ENCODE assay signal across 29 cellular contexts in the genomic region with DNA sequence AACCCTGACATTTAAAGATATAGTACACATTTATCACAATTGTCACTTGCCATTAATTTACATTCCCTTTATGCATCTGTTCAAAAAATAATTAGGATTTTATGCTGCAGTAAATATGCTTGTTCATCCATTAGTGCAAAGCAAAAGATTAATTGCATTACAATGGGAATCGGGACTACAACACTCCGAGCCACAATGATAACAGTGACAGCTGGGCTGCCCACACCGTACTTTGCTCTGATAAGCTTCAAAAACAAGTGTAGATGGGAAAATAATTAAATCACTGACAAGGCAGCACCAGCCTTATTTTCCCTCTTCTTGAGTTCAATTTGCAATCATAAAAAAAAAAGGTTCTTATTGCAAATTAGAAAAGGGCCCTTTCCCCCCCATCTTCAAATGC.
"Had no signal": no experiment of that assay in that cellular context is flagged by ENCODE, and none has a peak within 500 bp of the region (broad histone marks: within the 10 kb centered on the region; RNA-seq: fewer than 3 reads in every experiment).

No MANE protein-coding gene starts in this region.

- H3K27ac Mint-ChIP-seq: activated B cell treated with CpG ODN at 0.5 μM for 24 hours; activated CD8-positive, alpha-beta T cell treated with anti-CD3 and anti-CD28 coated beads for 36 hours; activated naive CD8-positive, alpha-beta T cell; activated T-helper 17 cell treated with anti-CD3 and anti-CD28 coated beads, Interleukin-2, amount 50 U/mL, for 72 hours; T-helper 17 cell; T-helper 2 cell treated with Interferon-gamma antibody and Interleukin-4, amounts not matched to agents 5 μg/mL and 100 μg/mL, for 36 hours had no signal

- H3K4me3 Mint-ChIP-seq: activated B cell treated with CpG ODN at 0.5 μM for 24 hours; activated CD8-positive, alpha-beta T cell treated with anti-CD3 and anti-CD28 coated beads for 36 hours; activated naive CD8-positive, alpha-beta T cell; activated T-cell treated with anti-CD3 and anti-CD28 coated beads, Interleukin-2, amount 50 U/mL, for 4 hours; activated T-helper 17 cell treated with anti-CD3 and anti-CD28 coated beads, Interleukin-2, amount 50 U/mL, for 72 hours; T-helper 17 cell; T-helper 2 cell treated with Interferon-gamma antibody and Interleukin-4, amounts not matched to agents 5 μg/mL and 100 μg/mL, for 36 hours had no signal

- FAIRE-seq: endometrium, endothelial cell of umbilical vein, frontal cortex had no signal

- H3K27me3 Mint-ChIP-seq: activated B cell treated with CpG ODN at 0.5 μM for 24 hours; activated CD8-positive, alpha-beta T cell treated with anti-CD3 and anti-CD28 coated beads for 36 hours; activated naive CD8-positive, alpha-beta T cell; activated T-helper 17 cell treated with anti-CD3 and anti-CD28 coated beads, Interleukin-2, amount 50 U/mL, for 72 hours; T-helper 17 cell had no signal

- H3K4me3 ChIP-seq: body of pancreas, colonic mucosa, heart left ventricle had no signal

- DNase-seq: activated B cell treated with CpG ODN at 0.5 μM for 24 hours; activated CD4-positive, alpha-beta T cell treated with anti-CD3 and anti-CD28 coated beads for 48 hours; activated CD4-positive, alpha-beta T cell treated with anti-CD3 and anti-CD28 coated beads, Interleukin-2, amount 50 U/mL, for 1 hour; activated CD4-positive, alpha-beta T cell treated with anti-CD3 and anti-CD28 coated beads, Interleukin-2, amount 50 U/mL, for 48 hours; activated CD8-positive, alpha-beta memory T cell treated with anti-CD3 and anti-CD28 coated beads for 24 hours; activated CD8-positive, alpha-beta T cell treated with anti-CD3 and anti-CD28 coated beads for 36 hours; activated effector memory CD4-positive, alpha-beta T cell treated with Interleukin-2 at 50 U/mL for 16 hours; activated gamma-delta T cell treated with Interleukin-2 at 50 U/mL for 16 hours; activated naive CD4-positive, alpha-beta T cell treated with anti-CD3 and anti-CD28 coated beads, Interleukin-2, amount 50 U/mL, for 16 hours; activated naive CD4-positive, alpha-beta T cell treated with Interleukin-2 at 50 U/mL for 16 hours; activated T-cell treated with anti-CD3 and anti-CD28 coated beads, Interleukin-2, amount 50 U/mL, for 4 hours; amniotic stem cell; anterior cingulate cortex; body of pancreas; caudate nucleus; cerebellar nuclear complex; colonic mucosa; effector CD8-positive, alpha-beta T cell; foreskin fibroblast; heart left ventricle; T-helper 17 cell; T1000; WERI-Rb-1 had no signal

- H3K4me1 ChIP-seq: body of pancreas, colonic mucosa, heart left ventricle had no signal

- H3K36me3 Mint-ChIP-seq: activated naive CD8-positive, alpha-beta T cell had no signal

- H3K4me1 Mint-ChIP-seq: activated B cell treated with CpG ODN at 0.5 μM for 24 hours; activated T-helper 17 cell treated with anti-CD3 and anti-CD28 coated beads, Interleukin-2, amount 50 U/mL, for 72 hours; T-helper 17 cell had no signal

- H3K27me3 ChIP-seq: body of pancreas, colonic mucosa, heart left ventricle had no signal

- H3K27ac ChIP-seq: body of pancreas, colonic mucosa, heart left ventricle, WERI-Rb-1 had no signal

- H3K9me3 ChIP-seq: body of pancreas, colonic mucosa, heart left ventricle had no signal

- H3K36me3 ChIP-seq: colonic mucosa, heart left ventricle, WERI-Rb-1 had no signal
